In the genomic region with DNA sequence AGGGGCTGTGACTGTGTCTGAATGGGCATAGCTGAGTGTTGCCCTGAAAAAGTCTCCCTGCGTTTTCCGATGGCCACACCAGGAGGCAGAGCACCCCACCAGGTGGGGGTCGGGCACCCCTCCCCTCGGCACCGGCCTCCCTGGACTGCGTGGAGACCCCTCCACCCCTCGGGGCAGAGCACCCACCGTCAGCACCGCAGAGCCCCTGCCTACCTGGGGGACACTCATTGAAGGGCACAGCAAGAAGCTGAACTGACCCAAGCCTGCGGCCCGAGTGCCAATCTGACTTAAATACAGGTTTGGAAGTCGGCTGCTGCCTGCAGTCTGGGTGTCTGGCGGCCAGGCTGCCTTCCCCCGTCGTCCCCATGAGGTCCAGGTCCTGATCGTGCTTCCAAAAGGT, we compare ENCODE assay signal across 19 cellular contexts.
DNase-seq lines count a peak whose midpoint lies in the region; ATAC-seq, FAIRE-seq and TF ChIP-seq lines count a peak whose summit lies in the region.
"Had no signal": no experiment of that assay in that cellular context is flagged by ENCODE, and none has a peak within 500 bp of the region (broad histone marks: within the 10 kb centered on the region; RNA-seq: fewer than 3 reads in every experiment).

No MANE protein-coding gene starts in this region.

- TF ChIP-seq POLR2A in heart left ventricle (IDR thresholded peaks at IDR 0.05): no peak
- TF ChIP-seq POLR2A in GM12891 (IDR thresholded peaks at IDR 0.05; ENCODE audit: low read depth, low read length): no peak

- no peak overlapping the region for H3K4me3 ChIP-seq in heart left ventricle

- H3K36me3 ChIP-seq in heart left ventricle: no peaks in the 10 kb centered on the region

- no peak overlapping the region for H3K27ac Mint-ChIP-seq in osteocyte (ENCODE audit: unreplicated experiment)
- H3K27ac Mint-ChIP-seq: H9 had no signal

- H3K9me3 Mint-ChIP-seq in osteocyte (ENCODE audit: unreplicated experiment): no peaks in the 10 kb centered on the region
- H3K9me3 Mint-ChIP-seq: H9 had no signal

- H3K4me3 Mint-ChIP-seq in osteocyte (ENCODE audit: unreplicated experiment): no peak overlapping the region
- H3K4me3 Mint-ChIP-seq: H9 had no signal

- no peaks in the 10 kb centered on the region for H3K4me1 ChIP-seq in heart left ventricle

- peaks cover under 1% of the 10 kb centered on the region for H3K27me3 Mint-ChIP-seq in osteocyte (ENCODE audit: unreplicated experiment)

- DNase-seq in cardiac septum (ENCODE audit: low spot score) (peak; percentile 41), heart left ventricle (no peak), ecto neural progenitor cell (ENCODE audit: low spot score) (peak; percentile 39), osteocyte (ENCODE audit: extremely low spot score, unreplicated experiment) (peak; percentile 80), ureter (ENCODE audit: low spot score) (peak; percentile 30), GM12891 (ENCODE audit: insufficient read length, low spot score) (no peak)
- DNase-seq: AML-193, DND-41, H9, MV-4-11, NCI-H1417, NCI-H187, NCI-H2107, NCI-H510A, NCI-H774 had no signal

- no peak for FAIRE-seq in GM12891 (lab: Jason Lieb, UNC)
- FAIRE-seq: G401.6 had no signal

- WGBS in heart left ventricle, 4 donors: 80 to 83% (median 81%) methylated on average over 7 to 16 of the region's 16 CpGs

- TF ChIP-seq CTCF in heart left ventricle (IDR thresholded peaks at IDR 0.05) (no peak), osteocyte (IDR thresholded peaks at IDR 0.05) (no peak)

- no peak for ATAC-seq in heart left ventricle
- ATAC-seq in HG03469 (IDR thresholded peaks at IDR 0.05; ENCODE audit: unreplicated experiment): no peak

- H3K4me1 Mint-ChIP-seq in osteocyte (ENCODE audit: unreplicated experiment): no peaks in the 10 kb centered on the region

- H3K9me3 ChIP-seq in heart left ventricle: peaks cover 0 to 7% (median 0%) of the 10 kb centered on the region in 12 donors

- intact Hi-C loops in cardiac septum (cut with DNase I): no loop called here
- intact Hi-C loops in heart left ventricle (cut with DNase I): no loop called here

- H3K27me3 ChIP-seq in heart left ventricle: peaks cover 0 to 29% (median 4%) of the 10 kb centered on the region in 9 donors

- no peak overlapping the region for H3K27ac ChIP-seq in heart left ventricle
- H3K27ac ChIP-seq: C4-2B, KMS-11 had no signal

- no peaks in the 10 kb centered on the region for H3K36me3 Mint-ChIP-seq in osteocyte (ENCODE audit: unreplicated experiment)

TF ChIP-seq in GM12891, 5 proteins besides CTCF, POLR2A, EP300 and RAD21:
- no peak for TF ChIP-seq POU2F2 (IDR thresholded peaks at IDR 0.05; ENCODE audit: low read depth, low read length)
- TF ChIP-seq POLR2AphosphoS5 (IDR thresholded peaks at IDR 0.05; ENCODE audit: low read depth, low read length): no peak
- no peak for TF ChIP-seq SPI1 (IDR thresholded peaks at IDR 0.05; ENCODE audit: low read depth, low read length)
- no peak for TF ChIP-seq TAF1 (IDR thresholded peaks at IDR 0.05; ENCODE audit: low read depth, low read length)
- no peak for TF ChIP-seq PAX5 (IDR thresholded peaks at IDR 0.05; ENCODE audit: insufficient read depth, low read length, severe bottlenecking)

Comparison
In these comparisons a context has a peak if more than half of its experiments do, and no peak if none do; other contexts are left out.
1. DNase-seq: peak in cardiac septum (single experiment), ecto neural progenitor cell (single experiment), osteocyte (single experiment) and ureter (single experiment); none in heart left ventricle (0 of 5) and GM12891 (single experiment).